5 cellular contexts compared by ENCODE assay signal in the genomic region with DNA sequence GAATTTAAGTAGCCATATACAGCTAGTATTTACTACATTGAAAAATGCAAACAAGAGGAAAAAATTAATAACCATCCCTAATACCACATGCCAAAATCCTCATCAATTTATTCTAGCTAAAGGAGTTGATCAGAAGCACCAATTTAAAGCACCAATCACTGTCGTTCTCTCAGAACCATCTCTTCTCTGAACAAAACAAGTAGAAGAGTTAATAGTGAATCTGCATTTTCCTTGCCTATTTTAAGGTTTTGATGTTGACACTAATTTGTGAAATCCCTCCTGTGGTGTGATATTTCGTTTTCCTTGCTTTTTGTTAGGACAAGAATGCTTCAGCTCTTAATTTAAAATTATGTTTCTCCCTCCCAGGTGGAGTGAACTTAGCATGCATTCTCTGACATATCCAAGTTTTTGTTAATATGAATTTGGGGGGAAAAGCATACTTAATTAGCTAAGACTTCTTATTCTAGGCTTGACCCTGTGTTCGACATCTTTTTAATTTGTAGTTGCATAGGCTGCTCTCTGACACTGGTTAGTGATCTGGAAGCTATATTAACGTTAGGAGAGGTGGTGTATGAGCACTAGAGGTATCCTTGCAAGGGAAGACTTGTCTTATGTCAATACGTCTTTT.
DNase-seq lines count a peak whose midpoint lies in the region; ATAC-seq, FAIRE-seq and TF ChIP-seq lines count a peak whose summit lies in the region.
"Not testable (repeated sequence)": the region's sequence is repeated elsewhere in the genome, so short reads cannot be mapped to it uniquely, and the experiment has no call there.

No MANE protein-coding gene starts in this region.

- TF ChIP-seq RAD21 in A549 (conservative IDR thresholded peaks at IDR 0.05 in 1 of 2, IDR thresholded peaks at IDR 0.05 in 1 of 2); GM12878 (IDR thresholded peaks at IDR 0.05; ENCODE audit: insufficient read depth, low read depth, low read length); HepG2 (CRISPR knock-in tag; IDR thresholded peaks at IDR 0.05): not testable (repeated sequence)

- not testable (repeated sequence) for H3K4me1 Mint-ChIP-seq in nephron progenitor cell

- DNase-seq in A549 (ENCODE audit: low read depth in 1 of 2, low spot score in 1 of 2); GM12878 (ENCODE audit: low read depth, low spot score); HepG2 (ENCODE audit: low spot score); nephron progenitor cell: not testable (repeated sequence)
- DNase-seq in KBM-7: peak; percentile 4

- SMC1A ChIA-PET in GM12878 (lab: Charles Lee; ENCODE audit: uncharacterized antibody, unreplicated experiment): not testable (repeated sequence)

- H3K27ac Mint-ChIP-seq in nephron progenitor cell: not testable (repeated sequence)

- H3K4me3 ChIP-seq in A549; GM12878; HepG2 (replicated peaks in 1 of 3; ENCODE audit: insufficient read depth in 1 of 3, low read depth in 2 of 3, low read length in 3 of 3): not testable (repeated sequence)

- CTCF ChIA-PET in A549 (lab: Yijun Ruan, JAX); GM12878 (lab: Yijun Ruan, JAX); HepG2 (lab: Yijun Ruan, JAX; ENCODE audit: low intra/inter-chr PET ratio, low total read pairs): not testable (repeated sequence)

- 10% methylated on average over 5 of the region's 5 CpGs for WGBS in A549 (ENCODE audit: missing lambda C conversion rate)
- 16% methylated on average over 5 of the region's 5 CpGs for WGBS in GM12878 (ENCODE audit: insufficient coverage, insufficient replicate concordance, low lambda C conversion rate, missing lambda C conversion rate)
- WGBS in HepG2 (ENCODE audit: low lambda C conversion rate): under 1% methylated on average over 5 of the region's 5 CpGs

- H3K4me2 ChIP-seq in A549; GM12878 (ENCODE audit: control insufficient read depth, insufficient read depth); HepG2 (ENCODE audit: low read depth, low read length): not testable (repeated sequence)

- H3K27ac ChIP-seq in A549; GM12878 (ENCODE audit: control insufficient read depth, insufficient read depth); HepG2 (ENCODE audit: extremely low read length, insufficient read depth, low read length): not testable (repeated sequence)

- H3K9ac ChIP-seq in GM12878 (ENCODE audit: control insufficient read depth, insufficient read depth, low read length); HepG2 (ENCODE audit: insufficient read depth, low read depth, low read length): not testable (repeated sequence)

- H2AFZ ChIP-seq in GM12878 (ENCODE audit: control insufficient read depth, low read depth, low read length); HepG2 (ENCODE audit: low read length): not testable (repeated sequence)

- not testable (repeated sequence) for H3K79me2 ChIP-seq in GM12878 (ENCODE audit: control insufficient read depth, insufficient read depth, low read length); HepG2 (ENCODE audit: insufficient read depth, low read length)

- in situ Hi-C loops in KBM-7 (cut with MboI; ENCODE audit: low pct_unique_long_range_greater_than_20kb, low sequenced_read_pairs); GM12878 (cut with MboI); HepG2 (cut with HindIII; ENCODE audit: extremely low pct_ligation_motif_present, low pct_unique_long_range_greater_than_20kb): not testable (repeated sequence)

- H3K4me1 ChIP-seq in A549; GM12878 (ENCODE audit: control insufficient read depth, insufficient read depth, low read length); HepG2 (ENCODE audit: insufficient read depth, low read length): not testable (repeated sequence)

- not testable (repeated sequence) for FAIRE-seq in A549 (lab: Jason Lieb, UNC); GM12878 (lab: Jason Lieb, UNC); HepG2 (lab: Jason Lieb, UNC)

- H4K20me1 ChIP-seq in GM12878 (ENCODE audit: control insufficient read depth, insufficient read depth); HepG2 (ENCODE audit: insufficient read depth, low read length): not testable (repeated sequence)

- RAD21 ChIA-PET in GM12878 (lab: Charles Lee; ENCODE audit: unreplicated experiment): not testable (repeated sequence)

- not testable (repeated sequence) for ATAC-seq in A549, GM12878, HepG2

- not testable (repeated sequence) for BruUV-seq in GM12878 (replicated peaks; lab: Mats Ljungman, UMichigan); HepG2 (replicated peaks; lab: Mats Ljungman, UMichigan)

- intact Hi-C loops in GM12878 (cut with micrococcal nuclease; ENCODE audit: unreplicated experiment); HepG2 (cut with micrococcal nuclease; ENCODE audit: unreplicated experiment): not testable (repeated sequence)

- TF ChIP-seq CTCF in A549 (IDR thresholded peaks at IDR 0.05); GM12878 (IDR thresholded peaks at IDR 0.05 in 2 of 3, conservative IDR thresholded peaks at IDR 0.05 in 1 of 3; ENCODE audit: control insufficient read depth in 2 of 3, extremely low read depth in 1 of 3, insufficient read depth in 1 of 3, low read depth in 3 of 3, low read length in 3 of 3); HepG2 (CRISPR knock-in tag; IDR thresholded peaks at IDR 0.05); nephron progenitor cell (IDR thresholded peaks at IDR 0.05): not testable (repeated sequence)

- not testable (repeated sequence) for H3K36me3 ChIP-seq in GM12878 (ENCODE audit: control insufficient read depth in 2 of 2, insufficient read depth in 2 of 2, low read length in 1 of 2); HepG2 (replicated peaks in 1 of 2; ENCODE audit: control insufficient read depth in 1 of 2, insufficient read depth in 2 of 2, low read length in 2 of 2)

- H3K9me3 ChIP-seq in A549; GM12878 (replicated peaks; ENCODE audit: control insufficient read depth, insufficient read depth, low read length); HepG2 (ENCODE audit: low read length): not testable (repeated sequence)

- TF ChIP-seq POLR2A in A549 (IDR thresholded peaks at IDR 0.05; ENCODE audit: low read length); GM12878 (IDR thresholded peaks at IDR 0.05; ENCODE audit: low read depth, low read length); HepG2 (IDR thresholded peaks at IDR 0.05; ENCODE audit: insufficient read depth in 1 of 2, low read depth in 2 of 2, low read length in 2 of 2): not testable (repeated sequence)

- not testable (repeated sequence) for H3K36me3 Mint-ChIP-seq in nephron progenitor cell (ENCODE audit: low read depth)

- H3K27me3 ChIP-seq in GM12878 (replicated peaks in 1 of 2; ENCODE audit: control insufficient read depth in 2 of 2, insufficient read depth in 2 of 2, low read length in 1 of 2): not testable (repeated sequence)
- H3K27me3 ChIP-seq in HepG2 (ENCODE audit: control insufficient read depth in 1 of 2, insufficient read depth in 2 of 2, low read length in 2 of 2): peaks cover 0 to 31% of the 10 kb centered on the region in 2 experiments; a peak in 3 of 5 replicates

- H3K9me3 Mint-ChIP-seq in nephron progenitor cell: peaks cover 14% of the 10 kb centered on the region

- peaks cover 55% of the 10 kb centered on the region for H3K27me3 Mint-ChIP-seq in nephron progenitor cell (ENCODE audit: low read depth, poor library complexity)

- POLR2A ChIA-PET in A549 (lab: Yijun Ruan, JAX); GM12878 (lab: Charles Lee); HepG2 (lab: Yijun Ruan, JAX): not testable (repeated sequence)

- not testable (repeated sequence) for TF ChIP-seq EP300 in A549 (IDR thresholded peaks at IDR 0.05); GM12878 (IDR thresholded peaks at IDR 0.05; ENCODE audit: borderline replicate concordance in 1 of 2, control insufficient read depth in 1 of 2, low read depth in 2 of 2, low read length in 2 of 2); HepG2 (IDR thresholded peaks at IDR 0.05; ENCODE audit: low read depth in 2 of 2, low read length in 2 of 2); HepG2 (CRISPR knock-in tag; IDR thresholded peaks at IDR 0.05; ENCODE audit: borderline replicate concordance)

- peak overlapping the region; percentile 52 for H3K4me3 Mint-ChIP-seq in nephron progenitor cell

TF ChIP-seq in A549, 52 proteins besides CTCF, POLR2A, EP300 and RAD21:
- TF ChIP-seq CBX8 (IDR thresholded peaks at IDR 0.05) (peak; percentile 98), CBX2 (IDR thresholded peaks at IDR 0.05; ENCODE audit: borderline replicate concordance, low read depth) (0 out of 2 replicates have a peak, but pooled peaks have one; percentile 63), RNF2 (IDR thresholded peaks at IDR 0.05; ENCODE audit: borderline replicate concordance, low read depth) (peak; percentile 95)

TF ChIP-seq in GM12878, 131 proteins besides CTCF, POLR2A, EP300 and RAD21:
- peak; percentile 61 for TF ChIP-seq BMI1 (IDR thresholded peaks at IDR 0.05; ENCODE audit: borderline replicate concordance)

TF ChIP-seq in HepG2, 621 proteins besides CTCF, POLR2A, EP300 and RAD21:
- peak; percentile 38 for TF ChIP-seq CBX2 (IDR thresholded peaks at IDR 0.05; ENCODE audit: low read depth, low read length)
- TF ChIP-seq CBX2 (CRISPR knock-in tag; IDR thresholded peaks at IDR 0.05; ENCODE audit: low read depth): not testable (repeated sequence)
